Comparison of ENCODE assay signal across 19 cellular contexts in genomic region chr1:9404541-9404940, GRCh38.
DNase-seq lines count a peak whose midpoint lies in the region; ATAC-seq and TF ChIP-seq lines count a peak whose summit lies in the region.
"Had no signal": no experiment of that assay in that cellular context is flagged by ENCODE, and none has a peak within 500 bp of the region (broad histone marks: within the 10 kb centered on the region; RNA-seq: fewer than 3 reads in every experiment).

No MANE protein-coding gene starts in this region.

- CTCF ChIA-PET in HEK293 (lab: Yijun Ruan, JAX), result interaction anchor here (1.0 kb wide), 1 partner anchor 51 kb away, joined by 4 read pairs; no protein-coding TSS in a partner anchor
- CTCF ChIA-PET in OCI-LY7 (lab: Charles Lee; ENCODE audit: unreplicated experiment), result no interaction called here

- POLR2A ChIA-PET in HEK293 (lab: Yijun Ruan, JAX), result no interaction called here
- POLR2A ChIA-PET in OCI-LY7 (lab: Charles Lee), result interaction anchor here (1.5 to 2.2 kb wide), 2 partner anchors 22 to 24 kb away, joined by 6 to 8 read pairs; no protein-coding TSS in a partner anchor

- no peak for DNase-seq in OCI-LY7 (ENCODE audit: low spot score)
- peak; percentile 38 for DNase-seq in iPS-NIHi7 (ENCODE audit: extremely low spot score)
- DNase-seq in tibial artery, result no peak
- no peak for DNase-seq in activated effector memory CD4-positive, alpha-beta T cell treated with anti-CD3 and anti-CD28 coated beads, Interleukin-2, amount 50 U/mL, for 16 hours
- no peak for DNase-seq in NCI-H2107 (lab: John Stamatoyannopoulos, UW)
- DNase-seq: AML-193, GDM1, GM23248, Karpas-422, NCI-H1105 treated with DMSO at 0.1 percent for 48 hours, NCI-H1694, NCI-H2081 treated with DMSO at 0.1 percent for 48 hours, NCI-H748 treated with DMSO at 0.1 percent for 48 hours, PC-3, SIG-M5 had no signal

- no peak for TF ChIP-seq CTCF in HEK293 (tag by site-specific recombination; IDR thresholded peaks at IDR 0.05)
- 0 out of 2 replicates have a peak, but pooled peaks have one; percentile 30 for TF ChIP-seq CTCF in OCI-LY7 (conservative IDR thresholded peaks at IDR 0.05; ENCODE audit: low read length)
- TF ChIP-seq CTCF in tibial artery (IDR thresholded peaks at IDR 0.05), result no peak

- H3K4me3 ChIP-seq in HEK293 (ENCODE audit: low read depth, low read length), result no peak overlapping the region
- no peak overlapping the region for H3K4me3 ChIP-seq in OCI-LY7 (ENCODE audit: low read depth, low read length, poor library complexity, severe bottlenecking)
- no peak overlapping the region for H3K4me3 ChIP-seq in tibial artery
- H3K4me3 ChIP-seq: GM23248, HAP-1 had no signal

- H3K27ac ChIP-seq in HEK293 (ENCODE audit: extremely low read depth, low read depth, low read length) (no peak overlapping the region), OCI-LY7 (ENCODE audit: low read depth, low read length, poor library complexity, severe bottlenecking) (no peak overlapping the region), tibial artery (peak overlapping the region; percentile 46 to 69)
- H3K27ac ChIP-seq: GM23248, HL-60 had no signal

- H3K4me2 ChIP-seq in OCI-LY7 (ENCODE audit: low read length), result no peak overlapping the region

- H3K79me2 ChIP-seq in OCI-LY7 (ENCODE audit: insufficient read depth, low read depth, low read length), result no peaks in the 10 kb centered on the region

- no peak for ATAC-seq in GM18873 (IDR thresholded peaks at IDR 0.05; ENCODE audit: low FRiP score, unreplicated experiment)
- ATAC-seq: PC-3 had no signal

- no peaks in the 10 kb centered on the region for H3K9me2 ChIP-seq in OCI-LY7 (ENCODE audit: insufficient read depth, low read length)

- H3K36me3 ChIP-seq in HEK293 (ENCODE audit: control insufficient read depth in 2 of 2, insufficient read depth in 1 of 2, low read length in 2 of 2), result no peaks in the 10 kb centered on the region
- no peaks in the 10 kb centered on the region for H3K36me3 ChIP-seq in OCI-LY7 (ENCODE audit: insufficient read depth, low read length)
- H3K36me3 ChIP-seq in tibial artery, result no peaks in the 10 kb centered on the region
- H3K36me3 ChIP-seq: HAP-1 had no signal

- H3K9me3 ChIP-seq in HEK293 (ENCODE audit: control insufficient read depth, insufficient read depth, low read depth, low read length), result no peaks in the 10 kb centered on the region
- H3K9me3 ChIP-seq in OCI-LY7 (ENCODE audit: low read length), result no peaks in the 10 kb centered on the region
- H3K9me3 ChIP-seq in tibial artery, result no peaks in the 10 kb centered on the region
- H3K9me3 ChIP-seq: HAP-1 had no signal

- H3K4me1 ChIP-seq in HEK293 (ENCODE audit: control insufficient read depth, insufficient read depth, low read length), result no peaks in the 10 kb centered on the region
- H3K4me1 ChIP-seq in OCI-LY7 (ENCODE audit: insufficient read depth, low read length, poor library complexity, severe bottlenecking), result peaks cover 58% of the 10 kb centered on the region
- H3K4me1 ChIP-seq in tibial artery, result peaks cover 8 to 62% (median 35%) of the 10 kb centered on the region in 4 donors
- H3K4me1 ChIP-seq: HAP-1 had no signal

- intact Hi-C loops in OCI-LY7 (cut with micrococcal nuclease; ENCODE audit: unreplicated experiment), result no loop called here
- intact Hi-C loops in tibial artery (cut with DNase I; ENCODE audit: low total_unique reads), result no loop called here

- H2AFZ ChIP-seq in OCI-LY7 (ENCODE audit: low read length), result no peak overlapping the region
- H2AFZ ChIP-seq: GM23248 had no signal

- H4K20me1 ChIP-seq in OCI-LY7 (ENCODE audit: insufficient read depth, low read length), result no peaks in the 10 kb centered on the region

- H3K27me3 ChIP-seq in tibial artery, result no peaks in the 10 kb centered on the region

- no TSS peak for BruUV-seq in OCI-LY7 (replicated peaks; lab: Mats Ljungman, UMichigan)

TF ChIP-seq in HEK293, 187 proteins besides CTCF, POLR2A, EP300 and RAD21:
- TF ChIP-seq BCL6B (tag by site-specific recombination; IDR thresholded peaks at IDR 0.05), result no peak
- TF ChIP-seq OSR2 (tag by site-specific recombination; IDR thresholded peaks at IDR 0.05), result no peak
- no peak for TF ChIP-seq ZNF223 (tag by site-specific recombination; IDR thresholded peaks at IDR 0.05)
- no peak for TF ChIP-seq PRDM10 (tag by site-specific recombination; IDR thresholded peaks at IDR 0.05)
- TF ChIP-seq ZNF664 (tag by site-specific recombination; IDR thresholded peaks at IDR 0.05), result no peak
- peak; percentile 31; the same call in 1 of the 2 replicates for TF ChIP-seq ZIC2 (tag by site-specific recombination; IDR thresholded peaks at IDR 0.05)
- TF ChIP-seq ZBTB8A (tag by site-specific recombination; IDR thresholded peaks at IDR 0.05), result no peak

Comparison
In these comparisons a context has a peak if more than half of its experiments do, and no peak if none do; other contexts are left out.
1. H3K27ac ChIP-seq: peak in tibial artery (2 of 2); none in HEK293 (single experiment) and OCI-LY7 (single experiment).